In genomic region chr19:54095136-54095858, GRCh38 we compare ENCODE assay signal across 1 cellular context.
TF ChIP-seq lines count a peak whose summit lies in the region.

No MANE protein-coding gene starts in this region.

TF ChIP-seq in endothelial cell of umbilical vein, 7 proteins besides CTCF, POLR2A, EP300 and RAD21:
- TF ChIP-seq POLR2AphosphoS5 (IDR thresholded peaks at IDR 0.05; ENCODE audit: insufficient read depth, low read depth, low read length) (no peak), FOS (IDR thresholded peaks at IDR 0.05; ENCODE audit: borderline replicate concordance, insufficient read depth, low read length) (no peak), GATA2 (IDR thresholded peaks at IDR 0.05; ENCODE audit: insufficient read depth, insufficient read length, low read depth, low read length) (no peak), EZH2 (IDR thresholded peaks at IDR 0.05; ENCODE audit: borderline replicate concordance, low read depth, low read length, severe bottlenecking) (no peak), MAX (IDR thresholded peaks at IDR 0.05; ENCODE audit: insufficient read depth, insufficient read length) (no peak), JUN (IDR thresholded peaks at IDR 0.05; ENCODE audit: borderline replicate concordance, insufficient read depth, insufficient read length, low read depth) (no peak), MYC (IDR thresholded peaks at IDR 0.05; ENCODE audit: low read depth, low read length) (no peak)
